ENCODE assay signal across 18 cellular contexts in genomic region chr15:101495334-101496197, GRCh38.
"Had no signal": no experiment of that assay in that cellular context is flagged by ENCODE, and none has a peak within 500 bp of the region (broad histone marks: within the 10 kb centered on the region; RNA-seq: fewer than 3 reads in every experiment).

No MANE protein-coding gene starts in this region.

- H3K9me3 ChIP-seq: body of pancreas, tibial artery had no signal

- H3K27ac Mint-ChIP-seq: activated CD4-positive, alpha-beta memory T cell treated with anti-CD3 and anti-CD28 coated beads for 36 hours; activated T-cell treated with anti-CD3 and anti-CD28 coated beads, Interleukin-2, amount 50 U/mL, for 72 hours had no signal

- FAIRE-seq: colon, urothelium cell line had no signal

- H3K9me3 Mint-ChIP-seq: activated CD4-positive, alpha-beta memory T cell treated with anti-CD3 and anti-CD28 coated beads for 36 hours; activated T-cell treated with anti-CD3 and anti-CD28 coated beads, Interleukin-2, amount 50 U/mL, for 72 hours; stimulated activated naive B cell treated with anti-CD40 and anti-IgM and Interleukin-4, amounts not matched to agents 10 μg/mL and 1 μg/mL and 100 μg/mL, for 72 hours had no signal

- H3K4me1 ChIP-seq: parathyroid adenoma had no signal

- DNase-seq: activated CD4-positive, alpha-beta memory T cell treated with anti-CD3 and anti-CD28 coated beads for 36 hours; activated CD4-positive, alpha-beta T cell treated with anti-CD3 and anti-CD28 coated beads for 1 hour; activated gamma-delta T cell; activated T-cell treated with anti-CD3 and anti-CD28 coated beads, Interleukin-2, amount 50 U/mL, for 72 hours; amniotic stem cell; body of pancreas; caudate nucleus; hypothalamus; kidney glomerular epithelial cell; mesenchymal stem cell; stimulated activated CD4-positive, alpha-beta T cell treated with anti-CD3 and anti-CD28 coated beads, Interleukin-2, amount 100 ng/mL, for 48 hours; stimulated activated naive B cell treated with anti-CD40 and anti-IgM and Interleukin-4, amounts not matched to agents 10 μg/mL and 1 μg/mL and 100 μg/mL, for 72 hours; tibial artery had no signal

- H3K9ac ChIP-seq: parathyroid adenoma had no signal

- ATAC-seq: activated T-cell treated with anti-CD3 and anti-CD28 coated beads, Interleukin-2, amount 50 U/mL, for 72 hours; body of pancreas; esophagus mucosa; stimulated activated naive B cell treated with anti-CD40 and anti-IgM and Interleukin-4, amounts not matched to agents 10 μg/mL and 1 μg/mL and 100 μg/mL, for 72 hours had no signal

- H3K27ac ChIP-seq: body of pancreas, parathyroid adenoma, tibial artery had no signal

- H3K4me3 ChIP-seq: body of pancreas, tibial artery had no signal

- H3K36me3 ChIP-seq: tibial artery had no signal

- H2AFZ ChIP-seq: parathyroid adenoma had no signal

- H3K36me3 Mint-ChIP-seq: activated CD4-positive, alpha-beta memory T cell treated with anti-CD3 and anti-CD28 coated beads for 36 hours; activated naive CD8-positive, alpha-beta T cell; stimulated activated naive B cell treated with anti-CD40 and anti-IgM and Interleukin-4, amounts not matched to agents 10 μg/mL and 1 μg/mL and 100 μg/mL, for 72 hours had no signal

- H3K4me3 Mint-ChIP-seq: activated CD4-positive, alpha-beta memory T cell treated with anti-CD3 and anti-CD28 coated beads for 36 hours; activated naive CD8-positive, alpha-beta T cell; activated T-cell treated with anti-CD3 and anti-CD28 coated beads, Interleukin-2, amount 50 U/mL, for 72 hours had no signal

- H3K79me2 ChIP-seq: parathyroid adenoma had no signal
